Comparison of ENCODE assay signal across 12 cellular contexts in genomic region chr20:10636326-10636818, GRCh38. TPM values are rescaled to one million over a fixed set of nuclear protein-coding genes. Genes with fewer than 3 reads are reported as not detected.
DNase-seq lines count a peak whose midpoint lies in the region; ATAC-seq, FAIRE-seq and TF ChIP-seq lines count a peak whose summit lies in the region.
"Had no signal": no experiment of that assay in that cellular context is flagged by ENCODE, and none has a peak within 500 bp of the region (broad histone marks: within the 10 kb centered on the region; RNA-seq: fewer than 3 reads in every experiment).

No MANE protein-coding gene starts in this region.

- H3K9me3 Mint-ChIP-seq in activated CD8-positive, alpha-beta memory T cell treated with anti-CD3 and anti-CD28 coated beads, Interleukin-2, amount 10 ng/mL, durations not matched to agents 7 days and 5 days (ENCODE audit: low read depth), result no peaks in the 10 kb centered on the region

- H3K27me3 Mint-ChIP-seq in activated CD8-positive, alpha-beta memory T cell treated with anti-CD3 and anti-CD28 coated beads, Interleukin-2, amount 10 ng/mL, durations not matched to agents 7 days and 5 days, result no peaks in the 10 kb centered on the region

- no peak for FAIRE-seq in GM12892 (lab: Jason Lieb, UNC)

- intact Hi-C loops in PC-3 (cut with micrococcal nuclease), result loop anchor here (1.0 to 5.0 kb wide), 3 partner anchors 39 to 167 kb away; no protein-coding TSS in a partner anchor
- intact Hi-C loops in lower lobe of right lung (cut with DNase I), result no loop called here

- peaks cover 12% of the 10 kb centered on the region; the same call in 1 of the 2 replicates for H4K20me1 ChIP-seq in PC-3 (ENCODE audit: low read length)

- no peak overlapping the region for H3K4me3 Mint-ChIP-seq in activated CD8-positive, alpha-beta memory T cell treated with anti-CD3 and anti-CD28 coated beads, Interleukin-2, amount 10 ng/mL, durations not matched to agents 7 days and 5 days

- ATAC-seq in PC-3, result peak; percentile 18
- peak in 1 of 2 donors; percentile 5 for ATAC-seq in lower lobe of right lung
- no peak for ATAC-seq in activated CD8-positive, alpha-beta memory T cell treated with anti-CD3 and anti-CD28 coated beads, Interleukin-2, amount 10 ng/mL, durations not matched to agents 7 days and 5 days
- ATAC-seq in GM18858 (IDR thresholded peaks at IDR 0.05; ENCODE audit: unreplicated experiment), result no peak
- ATAC-seq: HCT116 had no signal

- DNase-seq in PC-3, result peak; percentile 36
- no peak for DNase-seq in lower lobe of right lung
- no peak for DNase-seq in activated CD8-positive, alpha-beta memory T cell treated with anti-CD3 and anti-CD28 coated beads, Interleukin-2, amount 10 ng/mL, durations not matched to agents 7 days and 5 days
- DNase-seq in GM12892 (ENCODE audit: insufficient read length), result no peak
- DNase-seq in GM13976 (ENCODE audit: low spot score), result no peak
- DNase-seq: adrenal gland, DMS53, NCI-H2081 had no signal

- TF ChIP-seq CTCF in PC-3 (conservative IDR thresholded peaks at IDR 0.05; ENCODE audit: low read depth, low read length) (peak; percentile 19; the same call in 1 of the 2 replicates), lower lobe of right lung (IDR thresholded peaks at IDR 0.05) (no peak), GM13976 (IDR thresholded peaks at IDR 0.05; ENCODE audit: borderline replicate concordance, control extremely low read depth, extremely low read depth, insufficient read depth, missing control alignments) (no peak)

- H3K27ac ChIP-seq in PC-3 (ENCODE audit: low read length), result peak overlapping the region; percentile 53
- H3K27ac ChIP-seq in duodenal mucosa (ENCODE audit: low read depth, low read length), result peak overlapping the region; percentile 3
- H3K27ac ChIP-seq in lower lobe of right lung, result peak overlapping the region; percentile 32
- peak overlapping the region; percentile 47 for H3K27ac ChIP-seq in temporal lobe (ENCODE audit: low read depth, low read length)

- H3K4me1 ChIP-seq in PC-3 (ENCODE audit: insufficient read depth, low read length) (peaks cover 7% of the 10 kb centered on the region; the same call in 1 of the 2 replicates), duodenal mucosa (ENCODE audit: control insufficient read depth in 1 of 2, insufficient read depth in 2 of 2, low read length in 2 of 2) (peaks cover 0 to 20% of the 10 kb centered on the region in 2 donors), lower lobe of right lung (peaks cover 25% of the 10 kb centered on the region)

- no peak overlapping the region for H3K4me3 ChIP-seq in PC-3 (ENCODE audit: low read length)
- H3K4me3 ChIP-seq in duodenal mucosa (ENCODE audit: low read depth in 1 of 2, low read length in 2 of 2), result no peak overlapping the region
- H3K4me3 ChIP-seq in lower lobe of right lung, result no peak overlapping the region
- H3K4me3 ChIP-seq: adrenal gland had no signal

- in situ Hi-C loops in GM13976 (cut with MboI; ENCODE audit: low sequenced_read_pairs, unreplicated experiment), result no loop called here

- no peak overlapping the region for H2AFZ ChIP-seq in PC-3 (ENCODE audit: low read length)

- POLR2A ChIA-PET in PC-3 (lab: Charles Lee; ENCODE audit: unreplicated experiment), result no interaction called here

- no peak overlapping the region for H3K4me2 ChIP-seq in PC-3 (ENCODE audit: low read length)

- no peak overlapping the region for H3K27ac Mint-ChIP-seq in activated CD8-positive, alpha-beta memory T cell treated with anti-CD3 and anti-CD28 coated beads, Interleukin-2, amount 10 ng/mL, durations not matched to agents 7 days and 5 days

- H3K79me2 ChIP-seq in PC-3 (ENCODE audit: low read length), result peaks cover 4% of the 10 kb centered on the region; the same call in 1 of the 2 replicates

- CTCF ChIA-PET in PC-3 (lab: Charles Lee), result interaction anchor here (0.7 kb wide), 1 partner anchor 58 kb away, joined by 3 read pairs; no protein-coding TSS in a partner anchor
- CTCF ChIA-PET in activated CD8-positive, alpha-beta memory T cell treated with anti-CD3 and anti-CD28 coated beads, Interleukin-2, amount 10 ng/mL, durations not matched to agents 7 days and 5 days (lab: Charles Lee), result no interaction called here

- no TSS peak for BruUV-seq in PC-3 (replicated peaks; lab: Mats Ljungman, UMichigan)

- no peaks in the 10 kb centered on the region for H3K36me3 Mint-ChIP-seq in activated CD8-positive, alpha-beta memory T cell treated with anti-CD3 and anti-CD28 coated beads, Interleukin-2, amount 10 ng/mL, durations not matched to agents 7 days and 5 days

- no peak overlapping the region for H3K9ac ChIP-seq in PC-3 (ENCODE audit: low read length)
- H3K9ac ChIP-seq in duodenal mucosa (ENCODE audit: low read depth in 1 of 2, low read length in 2 of 2), result no peak overlapping the region

- H3K27me3 ChIP-seq in PC-3 (ENCODE audit: low read length) (no peaks in the 10 kb centered on the region), duodenal mucosa (ENCODE audit: control insufficient read depth in 1 of 2, insufficient read depth in 2 of 2, low read length in 2 of 2) (no peaks in the 10 kb centered on the region), lower lobe of right lung (ENCODE audit: low read depth) (no peaks in the 10 kb centered on the region)
- H3K27me3 ChIP-seq: adrenal gland had no signal

- peaks cover 45% of the 10 kb centered on the region for H3K36me3 ChIP-seq in PC-3 (ENCODE audit: low read depth, low read length)
- H3K36me3 ChIP-seq in duodenal mucosa (ENCODE audit: control insufficient read depth in 1 of 2, insufficient read depth in 2 of 2, low read length in 2 of 2), result peaks cover 21 to 41% of the 10 kb centered on the region in 2 donors
- H3K36me3 ChIP-seq in lower lobe of right lung, result peaks cover 29% of the 10 kb centered on the region

- no peak for TF ChIP-seq POLR2A in GM12892 (IDR thresholded peaks at IDR 0.05; ENCODE audit: low read depth, low read length)

- no peaks in the 10 kb centered on the region for H3K4me1 Mint-ChIP-seq in activated CD8-positive, alpha-beta memory T cell treated with anti-CD3 and anti-CD28 coated beads, Interleukin-2, amount 10 ng/mL, durations not matched to agents 7 days and 5 days

- H3K9me2 ChIP-seq in PC-3 (replicated peaks; ENCODE audit: low read length), result no peaks in the 10 kb centered on the region

- H3K9me3 ChIP-seq in PC-3 (ENCODE audit: low read length) (no peaks in the 10 kb centered on the region), duodenal mucosa (ENCODE audit: control insufficient read depth in 1 of 2, low read length in 2 of 2) (no peaks in the 10 kb centered on the region), lower lobe of right lung (no peaks in the 10 kb centered on the region)
- H3K9me3 ChIP-seq: adrenal gland had no signal

- peaks cover 4% of the 10 kb centered on the region for H3F3A ChIP-seq in PC-3 (ENCODE audit: low read length, unreplicated experiment)

RNA-seq across cellular contexts. Expression of gene JAG1, which starts 37.4 kb away (rescaled TPM):
- total RNA-seq in PC-3 (2014; rRNA removed) (176 and 184 TPM in 2 replicates), lower lobe of right lung (60.1 TPM), temporal lobe (16.0 TPM)
- under 1 TPM; 0.15 to 0.54 TPM for total RNA-seq in activated CD8-positive, alpha-beta memory T cell treated with anti-CD3 and anti-CD28 coated beads, Interleukin-2, amount 10 ng/mL, durations not matched to agents 7 days and 5 days
- 0.83 TPM for polyA plus RNA-seq in GM12892 (2012; ENCODE audit: missing spikeins)

Comparison
In these comparisons a context has a peak if more than half of its experiments do, and no peak if none do; other contexts are left out.
1. H3K27ac ChIP-seq: peak in every context shown above with its lines; median percentile 53 in PC-3; 47 in temporal lobe; 32 in lower lobe of right lung; 3 in duodenal mucosa.
2. RNA of gene JAG1, which starts 37.4 kb away (total RNA-seq): 176 to 184 TPM in PC-3, 60.1 TPM in lower lobe of right lung (single experiment) and 16.0 TPM in temporal lobe (single experiment); 0.15 to 0.54 TPM in activated CD8-positive, alpha-beta memory T cell treated with anti-CD3 and anti-CD28 coated beads, Interleukin-2, amount 10 ng/mL, durations not matched to agents 7 days and 5 days; every median in the first group is over 10 times any median in the second.